Comparison of ENCODE assay signal across 36 cellular contexts in the genomic region with DNA sequence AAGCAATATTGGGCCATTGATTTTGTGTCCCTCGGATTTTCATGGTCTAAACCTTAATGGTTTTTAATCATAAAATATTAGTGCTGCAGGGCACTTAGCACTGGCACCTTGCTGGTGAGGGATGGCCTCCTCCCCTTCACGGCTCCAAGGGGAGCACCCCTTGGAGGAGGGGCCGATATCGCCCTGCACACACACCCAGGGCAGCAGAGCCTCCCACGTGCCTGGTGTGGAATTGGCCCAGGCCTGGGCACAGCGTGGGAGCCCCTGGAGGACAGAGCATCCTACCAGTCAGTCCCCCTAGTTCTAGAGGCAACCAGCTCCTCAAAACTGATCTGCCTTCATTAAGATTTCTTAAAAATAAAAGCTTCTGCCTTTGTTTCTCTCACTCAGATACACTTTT.
"Had no signal": no experiment of that assay in that cellular context is flagged by ENCODE, and none has a peak within 500 bp of the region (broad histone marks: within the 10 kb centered on the region; RNA-seq: fewer than 3 reads in every experiment).

No MANE protein-coding gene starts in this region.

- ATAC-seq: activated CD4-positive, alpha-beta T cell treated with anti-CD3 and anti-CD28 coated beads for 36 hours; activated CD4-positive, CD25-positive, alpha-beta regulatory T cell treated with anti-CD3 and anti-CD28 coated beads, Interleukin-2, amount 50 U/mL, for 24 hours; activated naive CD4-positive, alpha-beta T cell treated with anti-CD3 and anti-CD28 coated beads, Interleukin-2, amount 50 U/mL, for 72 hours; activated T-cell treated with anti-CD3 and anti-CD28 coated beads, Interleukin-2, amount 50 U/mL, for 4 hours; body of pancreas; PC-3; SK-N-SH treated with all-trans-retinoic acid at 6 μM for 48 hours had no signal

- H3K9me3 Mint-ChIP-seq: activated CD4-positive, alpha-beta T cell treated with anti-CD3 and anti-CD28 coated beads, Interleukin-2, amount 10 ng/mL, durations not matched to agents 7 days and 5 days; activated naive CD4-positive, alpha-beta T cell treated with anti-CD3 and anti-CD28 coated beads for 36 hours; activated naive CD4-positive, alpha-beta T cell treated with anti-CD3 and anti-CD28 coated beads, Interleukin-2, amount 50 U/mL, for 72 hours; activated T-cell treated with anti-CD3 and anti-CD28 coated beads, Interleukin-2, amount 50 U/mL, for 4 hours; activated T-helper 1 cell treated with anti-CD3 and anti-CD28 coated beads, Interleukin-12 subunit alpha, Interleukin-12 subunit beta, Interleukin-2, Interleukin-4 antibody, amounts not matched to agents 30 ng/mL and 10 ng/mL and 1 ng/mL, durations not matched to agents 14 hours and 24 hours and 36 hours had no signal

- H3K4me3 Mint-ChIP-seq: activated CD4-positive, alpha-beta T cell treated with anti-CD3 and anti-CD28 coated beads for 36 hours; activated CD4-positive, alpha-beta T cell treated with anti-CD3 and anti-CD28 coated beads, Interleukin-2, amount 10 ng/mL, durations not matched to agents 7 days and 5 days; activated naive CD4-positive, alpha-beta T cell treated with anti-CD3 and anti-CD28 coated beads for 36 hours; activated T-cell treated with anti-CD3 and anti-CD28 coated beads, Interleukin-2, amount 50 U/mL, for 4 hours; activated T-helper 1 cell treated with anti-CD3 and anti-CD28 coated beads, Interleukin-12 subunit alpha, Interleukin-12 subunit beta, Interleukin-2, Interleukin-4 antibody, amounts not matched to agents 30 ng/mL and 10 ng/mL and 1 ng/mL, durations not matched to agents 14 hours and 24 hours and 36 hours had no signal

- H3K4me1 Mint-ChIP-seq: activated CD4-positive, alpha-beta T cell treated with anti-CD3 and anti-CD28 coated beads for 36 hours; activated CD4-positive, alpha-beta T cell treated with anti-CD3 and anti-CD28 coated beads, Interleukin-2, amount 10 ng/mL, durations not matched to agents 7 days and 5 days had no signal

- H3K4me2 ChIP-seq: KMS-11 had no signal

- H3K4me3 ChIP-seq: adrenal gland, body of pancreas, Peyer's patch had no signal

- H3K27ac ChIP-seq: adrenal gland, body of pancreas, KMS-11, Peyer's patch had no signal

- H3K36me3 Mint-ChIP-seq: activated naive CD4-positive, alpha-beta T cell treated with anti-CD3 and anti-CD28 coated beads, Interleukin-2, amount 50 U/mL, for 72 hours had no signal

- DNase-seq: activated CD4-positive, alpha-beta T cell treated with anti-CD3 and anti-CD28 coated beads for 36 hours; activated CD4-positive, alpha-beta T cell treated with anti-CD3 and anti-CD28 coated beads, Interleukin-2, amount 10 ng/mL, durations not matched to agents 7 days and 5 days; activated CD4-positive, alpha-beta T cell treated with anti-CD3 and anti-CD28 coated beads, Interleukin-2, amount 50 U/mL, for 48 hours; activated CD8-positive, alpha-beta memory T cell treated with anti-CD3 and anti-CD28 coated beads, Interleukin-2, amount 50 U/mL, for 4 hours; activated gamma-delta T cell treated with Interleukin-2 at 50 U/mL for 16 hours; activated naive CD4-positive, alpha-beta T cell treated with anti-CD3 and anti-CD28 coated beads for 36 hours; activated T-cell treated with anti-CD3 and anti-CD28 coated beads for 4 hours; activated T-cell treated with anti-CD3 and anti-CD28 coated beads, Interleukin-2, amount 50 U/mL, for 4 hours; adrenal gland; body of pancreas; central memory CD4-positive, alpha-beta T cell; MM.1S; MV-4-11; NCI-H1092; NCI-H187; NCI-H2029 treated with DMSO at 0.1 percent for 48 hours; NCI-H2107; NCI-H2171; NCI-H446; NCI-H510A treated with DMSO at 0.1 percent for 48 hours; NCI-H526 treated with DMSO at 0.1 percent for 48 hours; NK-92 treated with Interleukin-12 subunit alpha and Interleukin-12 subunit beta, amount 100 ng/mL, for 24 hours; PC-3; Peyer's patch; RPMI8226; SHP77 treated with DMSO at 0.1 percent for 48 hours; T-helper 1 cell; T-helper 2 cell; T1000 had no signal

- H3K9ac ChIP-seq: KMS-11 had no signal

- H3K27me3 ChIP-seq: body of pancreas, Peyer's patch had no signal

- H3K27ac Mint-ChIP-seq: activated CD4-positive, alpha-beta T cell treated with anti-CD3 and anti-CD28 coated beads for 36 hours; activated CD4-positive, alpha-beta T cell treated with anti-CD3 and anti-CD28 coated beads, Interleukin-2, amount 10 ng/mL, durations not matched to agents 7 days and 5 days; activated naive CD4-positive, alpha-beta T cell treated with anti-CD3 and anti-CD28 coated beads for 36 hours; activated naive CD4-positive, alpha-beta T cell treated with anti-CD3 and anti-CD28 coated beads, Interleukin-2, amount 50 U/mL, for 72 hours; activated T-helper 1 cell treated with anti-CD3 and anti-CD28 coated beads, Interleukin-12 subunit alpha, Interleukin-12 subunit beta, Interleukin-2, Interleukin-4 antibody, amounts not matched to agents 30 ng/mL and 10 ng/mL and 1 ng/mL, durations not matched to agents 14 hours and 24 hours and 36 hours had no signal

- FAIRE-seq: astrocyte, bronchial epithelial cell had no signal

- H3K36me3 ChIP-seq: adrenal gland, Peyer's patch had no signal

- H3K9me3 ChIP-seq: adrenal gland, body of pancreas, Peyer's patch had no signal

- H3K4me1 ChIP-seq: adrenal gland, body of pancreas, Peyer's patch had no signal
